Comparison of ENCODE assay signal across 18 cellular contexts in genomic region chr17:30243568-30243967, GRCh38. TPM values are rescaled to one million over a fixed set of nuclear protein-coding genes. Genes with fewer than 3 reads are reported as not detected.
DNase-seq lines count a peak whose midpoint lies in the region; ATAC-seq, FAIRE-seq and TF ChIP-seq lines count a peak whose summit lies in the region.
"Had no signal": no experiment of that assay in that cellular context is flagged by ENCODE, and none has a peak within 500 bp of the region (broad histone marks: within the 10 kb centered on the region; RNA-seq: fewer than 3 reads in every experiment).

No MANE protein-coding gene starts in this region.

- H3K9ac ChIP-seq in PC-3 (ENCODE audit: low read length) = no peak overlapping the region
- H3K9ac ChIP-seq: BLaER1 had no signal

- CTCF ChIA-PET in activated naive CD4-positive, alpha-beta T cell treated with anti-CD3 and anti-CD28 coated beads for 36 hours (lab: Charles Lee) = no interaction called here
- CTCF ChIA-PET in PC-3 (lab: Charles Lee) = no interaction called here

- H3K9me3 Mint-ChIP-seq in activated naive CD4-positive, alpha-beta T cell treated with anti-CD3 and anti-CD28 coated beads, Interleukin-2, amount 50 U/mL, for 24 hours = no peaks in the 10 kb centered on the region
- no peaks in the 10 kb centered on the region for H3K9me3 Mint-ChIP-seq in activated naive CD4-positive, alpha-beta T cell treated with anti-CD3 and anti-CD28 coated beads for 36 hours
- no peaks in the 10 kb centered on the region for H3K9me3 Mint-ChIP-seq in osteocyte (ENCODE audit: unreplicated experiment)

- H3K36me3 ChIP-seq in PC-3 (ENCODE audit: low read depth, low read length) = peaks cover 10% of the 10 kb centered on the region

- peaks cover 15% of the 10 kb centered on the region for H3K27me3 Mint-ChIP-seq in activated naive CD4-positive, alpha-beta T cell treated with anti-CD3 and anti-CD28 coated beads, Interleukin-2, amount 50 U/mL, for 24 hours
- H3K27me3 Mint-ChIP-seq in activated naive CD4-positive, alpha-beta T cell treated with anti-CD3 and anti-CD28 coated beads for 36 hours (ENCODE audit: low read depth) = peaks cover 14% of the 10 kb centered on the region
- peaks cover 4% of the 10 kb centered on the region for H3K27me3 Mint-ChIP-seq in osteocyte (ENCODE audit: unreplicated experiment)

- no peak overlapping the region for H3K4me2 ChIP-seq in PC-3 (ENCODE audit: low read length)
- H3K4me2 ChIP-seq: BLaER1 had no signal

- H3K4me3 Mint-ChIP-seq in activated naive CD4-positive, alpha-beta T cell treated with anti-CD3 and anti-CD28 coated beads, Interleukin-2, amount 50 U/mL, for 24 hours = no peak overlapping the region
- no peak overlapping the region for H3K4me3 Mint-ChIP-seq in activated naive CD4-positive, alpha-beta T cell treated with anti-CD3 and anti-CD28 coated beads for 36 hours
- no peak overlapping the region for H3K4me3 Mint-ChIP-seq in osteocyte (ENCODE audit: unreplicated experiment)
- H3K4me3 Mint-ChIP-seq: CD14-positive monocyte; CD4-positive, alpha-beta memory T cell had no signal

- H3K9me3 ChIP-seq in PC-3 (ENCODE audit: low read length) = no peaks in the 10 kb centered on the region

- no peak for ATAC-seq in PC-3
- ATAC-seq: HCT116 had no signal

- H3K4me3 ChIP-seq in coronary artery = no peak overlapping the region
- no peak overlapping the region for H3K4me3 ChIP-seq in PC-3 (ENCODE audit: low read length)
- no peak overlapping the region for H3K4me3 ChIP-seq in foreskin fibroblast (ENCODE audit: low read depth in 1 of 2, low read length in 2 of 2)
- H3K4me3 ChIP-seq: BLaER1 had no signal

- BruUV-seq in PC-3 (replicated peaks; lab: Mats Ljungman, UMichigan) = no TSS peak

- H3K4me1 Mint-ChIP-seq in activated naive CD4-positive, alpha-beta T cell treated with anti-CD3 and anti-CD28 coated beads, Interleukin-2, amount 50 U/mL, for 24 hours = peaks cover 3% of the 10 kb centered on the region
- peaks cover 2% of the 10 kb centered on the region for H3K4me1 Mint-ChIP-seq in activated naive CD4-positive, alpha-beta T cell treated with anti-CD3 and anti-CD28 coated beads for 36 hours (ENCODE audit: low read depth)
- H3K4me1 Mint-ChIP-seq in osteocyte (ENCODE audit: unreplicated experiment) = peaks cover 3% of the 10 kb centered on the region

- no peaks in the 10 kb centered on the region for H4K20me1 ChIP-seq in PC-3 (ENCODE audit: low read length)
- H4K20me1 ChIP-seq: BLaER1 had no signal

- H3K27me3 ChIP-seq in PC-3 (ENCODE audit: low read length) = no peaks in the 10 kb centered on the region

- no peak for TF ChIP-seq CTCF in coronary artery (IDR thresholded peaks at IDR 0.05)
- no peak for TF ChIP-seq CTCF in osteocyte (IDR thresholded peaks at IDR 0.05)
- no peak for TF ChIP-seq CTCF in PC-3 (conservative IDR thresholded peaks at IDR 0.05; ENCODE audit: low read depth, low read length)
- no peak for TF ChIP-seq CTCF in foreskin fibroblast (IDR thresholded peaks at IDR 0.05; ENCODE audit: low read depth, low read length)

- H2AFZ ChIP-seq in PC-3 (ENCODE audit: low read length) = no peak overlapping the region

- H3K36me3 Mint-ChIP-seq in activated naive CD4-positive, alpha-beta T cell treated with anti-CD3 and anti-CD28 coated beads, Interleukin-2, amount 50 U/mL, for 24 hours = peaks cover 18% of the 10 kb centered on the region
- H3K36me3 Mint-ChIP-seq in activated naive CD4-positive, alpha-beta T cell treated with anti-CD3 and anti-CD28 coated beads for 36 hours (ENCODE audit: low read depth) = peaks cover 11% of the 10 kb centered on the region
- peaks cover 23% of the 10 kb centered on the region for H3K36me3 Mint-ChIP-seq in osteocyte (ENCODE audit: unreplicated experiment)

- no peaks in the 10 kb centered on the region for H3K4me1 ChIP-seq in PC-3 (ENCODE audit: insufficient read depth, low read length)

- POLR2A ChIA-PET in PC-3 (lab: Charles Lee; ENCODE audit: unreplicated experiment) = no interaction called here

- H3K9me2 ChIP-seq in PC-3 (replicated peaks; ENCODE audit: low read length) = no peaks in the 10 kb centered on the region

- intact Hi-C loops in activated naive CD4-positive, alpha-beta T cell treated with anti-CD3 and anti-CD28 coated beads for 36 hours (cut with micrococcal nuclease) = no loop called here
- intact Hi-C loops in PC-3 (cut with micrococcal nuclease) = no loop called here

- H3K79me2 ChIP-seq in PC-3 (ENCODE audit: low read length) = no peaks in the 10 kb centered on the region

- no peak for DNase-seq in activated naive CD4-positive, alpha-beta T cell treated with anti-CD3 and anti-CD28 coated beads for 36 hours
- DNase-seq in coronary artery (ENCODE audit: low spot score) = peak; percentile 40
- peak; percentile 64 for DNase-seq in osteocyte (ENCODE audit: extremely low spot score, unreplicated experiment)
- DNase-seq in PC-3 = no peak
- no peak for DNase-seq in foreskin fibroblast
- no peak for DNase-seq in GM19239 (ENCODE audit: insufficient read length, low spot score)
- DNase-seq: 8988T; CD4-positive, alpha-beta memory T cell; DMS79 treated with DMSO at 0.1 percent for 48 hours; GF-D8; GOT3; H7 had no signal

- peak overlapping the region; percentile 20 for H3K27ac Mint-ChIP-seq in activated naive CD4-positive, alpha-beta T cell treated with anti-CD3 and anti-CD28 coated beads, Interleukin-2, amount 50 U/mL, for 24 hours
- no peak overlapping the region for H3K27ac Mint-ChIP-seq in activated naive CD4-positive, alpha-beta T cell treated with anti-CD3 and anti-CD28 coated beads for 36 hours
- H3K27ac Mint-ChIP-seq in osteocyte (ENCODE audit: unreplicated experiment) = no peak overlapping the region
- H3K27ac Mint-ChIP-seq: CD14-positive monocyte; CD4-positive, alpha-beta memory T cell had no signal

- H3K27ac ChIP-seq in coronary artery = no peak overlapping the region
- H3K27ac ChIP-seq in PC-3 (ENCODE audit: low read length) = no peak overlapping the region
- H3K27ac ChIP-seq: BLaER1 had no signal

- no peak for FAIRE-seq in GM19239 (lab: Jason Lieb, UNC)

- no peaks in the 10 kb centered on the region for H3F3A ChIP-seq in PC-3 (ENCODE audit: low read length, unreplicated experiment)

RNA-seq across cellular contexts. Expression of gene SLC6A4, which starts 8.1 kb away (rescaled TPM):
- total RNA-seq in activated naive CD4-positive, alpha-beta T cell treated with anti-CD3 and anti-CD28 coated beads for 36 hours = not detected
- total RNA-seq in osteocyte (0.10 and 0.16 TPM in 2 replicates), PC-3 (2014; rRNA removed) (not detected in 2 replicates)
- total RNA-seq: A673; CD4-positive, alpha-beta memory T cell; H7; HT1080 had no signal

RNA-seq across cellular contexts. Expression of gene BLMH, which starts 48.2 kb away (rescaled TPM):
- 10 to 100 TPM; 60.9 to 61.5 TPM for total RNA-seq in activated naive CD4-positive, alpha-beta T cell treated with anti-CD3 and anti-CD28 coated beads for 36 hours
- total RNA-seq in osteocyte (67.0 TPM in 2 replicates), PC-3 (2014; rRNA removed) (15.9 and 19.1 TPM in 2 replicates)

Comparison
In these comparisons a context has a peak if more than half of its experiments do, and no peak if none do; other contexts are left out.
1. DNase-seq: peak in coronary artery (single experiment) and osteocyte (single experiment); none in activated naive CD4-positive, alpha-beta T cell treated with anti-CD3 and anti-CD28 coated beads for 36 hours (single experiment), PC-3 (single experiment), foreskin fibroblast (0 of 2) and GM19239 (single experiment).